21 cellular contexts compared by ENCODE assay signal in genomic region chr1:25609921-25610320, GRCh38. TPM values are rescaled to one million over a fixed set of nuclear protein-coding genes. Genes with fewer than 3 reads are reported as not detected.
DNase-seq lines count a peak whose midpoint lies in the region; ATAC-seq, FAIRE-seq and TF ChIP-seq lines count a peak whose summit lies in the region.
"Had no signal": no experiment of that assay in that cellular context is flagged by ENCODE, and none has a peak within 500 bp of the region (broad histone marks: within the 10 kb centered on the region; RNA-seq: fewer than 3 reads in every experiment).

No MANE protein-coding gene starts in this region.

- H4K8ac ChIP-seq in H1 (ENCODE audit: extremely low read depth, insufficient read depth, low read length): no peak overlapping the region

- H3K9me2 ChIP-seq in SK-N-SH: no peaks in the 10 kb centered on the region

- TF ChIP-seq EP300 in SK-N-SH (IDR thresholded peaks at IDR 0.05; ENCODE audit: borderline replicate concordance in 1 of 2, low read depth in 1 of 2, low read length in 1 of 2) (no peak), H1 (IDR thresholded peaks at IDR 0.05; ENCODE audit: borderline replicate concordance in 1 of 2, low read depth in 2 of 2, low read length in 2 of 2) (no peak)

- H3K23me2 ChIP-seq in H1 (ENCODE audit: low read depth, low read length): no peaks in the 10 kb centered on the region

- ATAC-seq in SK-N-SH treated with all-trans-retinoic acid at 6 μM for 48 hours (no peak), GM21737 (IDR thresholded peaks at IDR 0.05; ENCODE audit: unreplicated experiment) (no peak), HG03045 (IDR thresholded peaks at IDR 0.05; ENCODE audit: unreplicated experiment) (no peak)
- ATAC-seq: activated T-cell treated with anti-CD3 and anti-CD28 coated beads, Interleukin-2, amount 50 U/mL, for 4 hours; HepG2; Panc1 had no signal

- TF ChIP-seq RAD21 in SK-N-SH (IDR thresholded peaks at IDR 0.05; ENCODE audit: low read length) (no peak), H1 (IDR thresholded peaks at IDR 0.05 in 1 of 2, conservative IDR thresholded peaks at IDR 0.05 in 1 of 2; ENCODE audit: low read depth in 2 of 2, low read length in 2 of 2) (no peak)

- POLR2A ChIA-PET in SK-N-SH (lab: Yijun Ruan, JAX): no interaction called here
- POLR2A ChIA-PET in H1 (lab: Charles Lee; ENCODE audit: partially characterized antibody): no interaction called here

- H3K9ac ChIP-seq in SK-N-SH (no peak overlapping the region), H1 (replicated peaks in 1 of 4; ENCODE audit: extremely low read depth in 1 of 4, low read depth in 3 of 4, low read length in 3 of 4) (no peak overlapping the region), rectal smooth muscle tissue (ENCODE audit: low read length) (no peak overlapping the region)

- H3K36me3 ChIP-seq in SK-N-SH (replicated peaks in 1 of 2; ENCODE audit: control insufficient read depth in 1 of 2, insufficient read depth in 2 of 2, low read length in 1 of 2) (no peaks in the 10 kb centered on the region), H1 (ENCODE audit: control insufficient read depth in 2 of 4, insufficient read depth in 4 of 4, low read length in 3 of 4) (no peaks in the 10 kb centered on the region), rectal smooth muscle tissue (ENCODE audit: control insufficient read depth, insufficient read depth, low read length) (no peaks in the 10 kb centered on the region)
- H3K36me3 ChIP-seq: heart right ventricle, stomach, vagina had no signal

- H3K27ac ChIP-seq in SK-N-SH (ENCODE audit: low read depth in 2 of 2, low read length in 1 of 2) (no peak overlapping the region), H1 (ENCODE audit: low read depth, low read length) (no peak overlapping the region), rectal smooth muscle tissue (ENCODE audit: low read depth, low read length) (peak overlapping the region; percentile 38)
- H3K27ac ChIP-seq: heart right ventricle, vagina had no signal

- H3K4me1 ChIP-seq in SK-N-SH (ENCODE audit: control insufficient read depth in 1 of 2, insufficient read depth in 2 of 2, low read depth in 1 of 2, low read length in 1 of 2): peaks cover 0 to 13% of the 10 kb centered on the region in 2 experiments; a peak in 1 of 4 replicates
- no peaks in the 10 kb centered on the region for H3K4me1 ChIP-seq in H1 (replicated peaks in 1 of 4; ENCODE audit: control insufficient read depth in 3 of 4, insufficient read depth in 4 of 4, low read length in 3 of 4)
- H3K4me1 ChIP-seq in rectal smooth muscle tissue (ENCODE audit: control insufficient read depth, insufficient read depth, low read length): peaks cover 13% of the 10 kb centered on the region
- H3K4me1 ChIP-seq: vagina had no signal

- H2BK20ac ChIP-seq in H1 (ENCODE audit: low read length): no peak overlapping the region

- H3K79me2 ChIP-seq in SK-N-SH (ENCODE audit: insufficient read depth) (no peaks in the 10 kb centered on the region), H1 (ENCODE audit: control insufficient read depth in 1 of 2, insufficient read depth in 2 of 2, low read length in 2 of 2) (no peaks in the 10 kb centered on the region)

- no peak overlapping the region for H3K4ac ChIP-seq in H1 (replicated peaks; ENCODE audit: insufficient read length, low read depth, low read length)

- H2AFZ ChIP-seq in SK-N-SH (ENCODE audit: low read depth): no peak overlapping the region
- no peak overlapping the region for H2AFZ ChIP-seq in H1 (ENCODE audit: low read length)

- FAIRE-seq in H1 (lab: Jason Lieb, UNC): no peak
- FAIRE-seq: endothelial cell of umbilical vein, HepG2 had no signal

- no peak overlapping the region for H2AK5ac ChIP-seq in H1 (ENCODE audit: low read depth, low read length)

- H3K4me2 ChIP-seq in SK-N-SH: no peak overlapping the region
- H3K4me2 ChIP-seq in H1 (ENCODE audit: insufficient read depth in 1 of 2, low read depth in 2 of 2, low read length in 2 of 2): no peak overlapping the region

- H3K27me3 ChIP-seq in SK-N-SH (ENCODE audit: insufficient read depth) (peaks cover 29% of the 10 kb centered on the region), H1 (replicated peaks in 1 of 4; ENCODE audit: control insufficient read depth in 3 of 4, extremely low read depth in 1 of 4, insufficient read depth in 3 of 4, low read length in 3 of 4) (peaks cover 0 to 4% (median 2%) of the 10 kb centered on the region in 4 experiments; a peak in 3 of 7 replicates), rectal smooth muscle tissue (ENCODE audit: control insufficient read depth, insufficient read depth, low read length) (no peaks in the 10 kb centered on the region)
- H3K27me3 ChIP-seq: stomach, vagina had no signal

- H3K79me1 ChIP-seq in H1 (ENCODE audit: low read depth, low read length): no peaks in the 10 kb centered on the region

- no peak overlapping the region for H4K91ac ChIP-seq in H1 (replicated peaks; ENCODE audit: insufficient read length, low read length)

- no peak overlapping the region for H2BK5ac ChIP-seq in H1 (ENCODE audit: low read depth, low read length)

- no peak overlapping the region for H3K56ac ChIP-seq in H1 (replicated peaks; ENCODE audit: insufficient read length, low read depth, low read length)

- no peak overlapping the region for H2BK15ac ChIP-seq in H1 (ENCODE audit: low read length)

- no peak overlapping the region for H3K14ac ChIP-seq in H1 (ENCODE audit: insufficient read length)

- peak; percentile 4 for DNase-seq in SK-N-SH
- peak; percentile 81 for DNase-seq in MV-4-11 (lab: John Stamatoyannopoulos, UW)
- no peak for DNase-seq in H1 (ENCODE audit: low read depth in 1 of 2, low spot score in 2 of 2)
- no peak for DNase-seq in stimulated activated CD4-positive, alpha-beta T cell treated with anti-CD3 and anti-CD28 coated beads, Interleukin-4, amount 100 ng/mL, for 4 hours
- DNase-seq: activated CD4-positive, alpha-beta T cell treated with anti-CD3 and anti-CD28 coated beads, Interleukin-2, amount 50 U/mL, for 1 hour; activated T-cell treated with anti-CD3 and anti-CD28 coated beads, Interleukin-2, amount 50 U/mL, for 4 hours; AML-193; GOT3; heart right ventricle; NCI-H1048; NCI-H345; stimulated activated CD4-positive, alpha-beta T cell treated with anti-CD3 and anti-CD28 coated beads, Interleukin-12 subunit alpha, Interleukin-12 subunit beta, amount 100 ng/mL, for 4 hours; stomach had no signal

- no peaks in the 10 kb centered on the region for H3K9me3 ChIP-seq in SK-N-SH
- H3K9me3 ChIP-seq in H1 (ENCODE audit: insufficient read depth in 2 of 2, low read depth in 1 of 2, low read length in 1 of 2): no peaks in the 10 kb centered on the region
- H3K9me3 ChIP-seq: heart right ventricle, stomach, vagina had no signal

- 52% methylated on average over 6 of the region's 6 CpGs for WGBS in SK-N-SH (ENCODE audit: low lambda C conversion rate)
- 71% methylated on average over 6 of the region's 6 CpGs; no CpG with 5 or more reads in 1 of the 2 experiments for WGBS in H1 (ENCODE audit: extremely low coverage in 1 of 2, insufficient coverage in 1 of 2, insufficient read length in 1 of 2, insufficient replicate concordance in 2 of 2, low coverage in 1 of 2, low lambda C conversion rate in 2 of 2, missing lambda C conversion rate in 1 of 2), 2 experiments

- no peaks in the 10 kb centered on the region for H4K20me1 ChIP-seq in SK-N-SH (ENCODE audit: insufficient read depth)
- H4K20me1 ChIP-seq in H1 (replicated peaks in 1 of 2; ENCODE audit: control insufficient read depth in 1 of 2, insufficient read depth in 2 of 2, low read length in 2 of 2): no peaks in the 10 kb centered on the region

- no peak overlapping the region for H4K5ac ChIP-seq in H1 (ENCODE audit: insufficient read length, low read depth, low read length)

- H3K23ac ChIP-seq in H1 (ENCODE audit: insufficient read length): no peak overlapping the region

- CTCF ChIA-PET in SK-N-SH (lab: Yijun Ruan, JAX): interaction anchor here (0.7 to 8.1 kb wide), 18 partner anchors 9 to 286 kb away, joined by 3 to 76 read pairs (median 8); partner anchors contain the start of gene MTFR1L
- CTCF ChIA-PET in H1 (lab: Charles Lee; ENCODE audit: partially characterized antibody): interaction anchor here (0.5 to 5.9 kb wide), 24 partner anchors 11 to 1784 kb away, joined by 3 to 34 read pairs (median 4); partner anchors contain the start of gene SELENON

- TF ChIP-seq POLR2A in H1 (IDR thresholded peaks at IDR 0.05; ENCODE audit: control extremely low read depth in 1 of 2, low read depth in 2 of 2, low read length in 2 of 2): no peak

- TF ChIP-seq CTCF in SK-N-SH (IDR thresholded peaks at IDR 0.05) (no peak), H1 (IDR thresholded peaks at IDR 0.05; ENCODE audit: control extremely low read depth in 1 of 3, insufficient read depth in 1 of 3, low read depth in 1 of 3, low read length in 3 of 3) (no peak)

- no peak overlapping the region; the same call in 1 of the 2 replicates for H3K18ac ChIP-seq in H1 (ENCODE audit: extremely low read depth, low read length)

- H2BK12ac ChIP-seq in H1 (ENCODE audit: low read depth, low read length): no peak overlapping the region

- H3F3A ChIP-seq in SK-N-SH (replicated peaks; ENCODE audit: insufficient read depth): peaks cover 5% of the 10 kb centered on the region

- H2BK120ac ChIP-seq in H1 (replicated peaks; ENCODE audit: low read depth, low read length): no peak overlapping the region

- no peak overlapping the region for H3K4me3 ChIP-seq in SK-N-SH (ENCODE audit: low read depth in 2 of 2, low read length in 1 of 2)
- H3K4me3 ChIP-seq in H1 (ENCODE audit: extremely low read depth in 1 of 4, insufficient read depth in 2 of 4, low read depth in 3 of 4, low read length in 4 of 4): no peak overlapping the region
- H3K4me3 ChIP-seq in rectal smooth muscle tissue (ENCODE audit: low read length): no peak overlapping the region
- H3K4me3 ChIP-seq: heart right ventricle, stomach, vagina had no signal

TF ChIP-seq in SK-N-SH, 30 proteins besides CTCF, POLR2A, EP300 and RAD21 (continues in another document):
- TF ChIP-seq GABPA (IDR thresholded peaks at IDR 0.05; ENCODE audit: low read depth): no peak

TF ChIP-seq in H1, 55 proteins besides CTCF, POLR2A, EP300 and RAD21:
- TF ChIP-seq CEBPB (IDR thresholded peaks at IDR 0.05; ENCODE audit: low read depth, low read length) (peak; percentile 57), BRCA1 (IDR thresholded peaks at IDR 0.05; ENCODE audit: low read depth, low read length) (no peak)

RNA-seq across cellular contexts. Expression of gene MAN1C1, which starts 6.7 kb away (rescaled TPM):
- polyA plus RNA-seq in SK-N-SH (2012; rRNA removed) (0.20 and 0.26 TPM in 2 replicates), H1 (2011; rRNA removed) (14.4 and 15.2 TPM in 2 replicates)
- 0.21 and 0.32 TPM in 2 replicates for polyA plus RNA-seq in SK-N-SH (2012; cell fraction: cytosol; rRNA removed)
- polyA plus RNA-seq in SK-N-SH (2012; cell fraction: nucleus; rRNA removed): 0.25 and 0.27 TPM in 2 replicates
- total RNA-seq in H1 (2021; fragmentation: NEBNext Ultra II Directional; extraction: Animal tissue kit (Norgen Biotek cat#: 25700)): 7.7 and 7.8 TPM in 2 replicates
- polyA plus RNA-seq in H1 (2011; cell fraction: cytosol; rRNA removed): 8.9 TPM
- 14.7 TPM for polyA plus RNA-seq in H1 (2011; cell fraction: nucleus; rRNA removed)
- 8.3 to 9.9 TPM (median 8.7 TPM) in 4 replicates for polyA plus RNA-seq in H1 (2012, experiment 1 of 2)
- polyA plus RNA-seq in H1 (2012, experiment 2 of 2): 6.4 TPM
- 5.7 TPM for polyA plus RNA-seq in H1 (2013, experiment 1 of 2)
- 7.0 TPM for polyA plus RNA-seq in H1 (2013, experiment 2 of 2)
- polyA minus RNA-seq in H1 (2011; rRNA and poly(A)+ RNA removed): 7.1 and 9.0 TPM in 2 replicates
- polyA minus RNA-seq in H1 (2011; cell fraction: cytosol; rRNA and poly(A)+ RNA removed): 4.8 TPM
- 6.1 TPM for polyA minus RNA-seq in H1 (2011; cell fraction: nucleus; rRNA and poly(A)+ RNA removed)

Comparison
In these comparisons a context has a peak if more than half of its experiments do, and no peak if none do; other contexts are left out.
1. DNase-seq: peak in SK-N-SH (single experiment) and MV-4-11 (single experiment); none in H1 (0 of 2) and stimulated activated CD4-positive, alpha-beta T cell treated with anti-CD3 and anti-CD28 coated beads, Interleukin-4, amount 100 ng/mL, for 4 hours (0 of 2).
2. RNA of gene MAN1C1, which starts 6.7 kb away (polyA plus RNA-seq): 5.7 to 15.2 TPM in H1; 0.20 to 0.32 TPM in SK-N-SH; every median in the first group is over 4 times any median in the second.